ENCODE assay signal across 18 cellular contexts in the genomic region with DNA sequence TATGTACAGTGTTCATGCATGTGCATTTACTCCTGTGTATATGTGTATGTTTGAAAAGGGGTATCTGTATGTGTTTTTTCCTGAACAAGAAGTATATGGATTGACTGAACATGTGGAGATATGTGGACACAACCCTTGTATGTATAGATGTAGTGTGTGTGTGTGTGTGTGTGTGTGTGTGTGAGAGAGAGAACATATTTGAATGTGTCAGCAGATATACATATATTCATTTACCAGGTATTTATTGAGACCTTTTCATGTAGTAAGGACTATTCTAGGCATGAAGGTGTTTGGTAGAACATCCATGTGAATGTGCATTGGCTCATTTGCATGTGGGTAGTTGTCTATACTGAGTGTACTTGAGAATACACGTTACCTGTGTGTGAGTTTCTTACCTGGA.
"Had no signal": no experiment of that assay in that cellular context is flagged by ENCODE, and none has a peak within 500 bp of the region (broad histone marks: within the 10 kb centered on the region; RNA-seq: fewer than 3 reads in every experiment).

No MANE protein-coding gene starts in this region.

- H3K4me3 ChIP-seq: ascending aorta, coronary artery, left lung, suprapubic skin, transverse colon, vagina had no signal

- DNase-seq: activated CD8-positive, alpha-beta memory T cell treated with anti-CD3 and anti-CD28 coated beads for 24 hours; activated CD8-positive, alpha-beta memory T cell treated with anti-CD3 and anti-CD28 coated beads, Interleukin-2, amount 50 U/mL, for 48 hours; activated naive CD4-positive, alpha-beta T cell; left lung; occipital lobe; retina; stimulated activated CD8-positive, alpha-beta memory T cell treated with anti-CD3 and anti-CD28 coated beads, Interleukin-4, amount 100 ng/mL, for 48 hours; stimulated activated naive CD4-positive, alpha-beta T cell treated with Interleukin-2 at 50 U/mL for 16 hours; transverse colon had no signal

- H3K9me3 ChIP-seq: ascending aorta, left lung, suprapubic skin, transverse colon, vagina had no signal

- H3K27me3 ChIP-seq: ascending aorta, left lung, suprapubic skin, transverse colon, vagina had no signal

- H3K27me3 Mint-ChIP-seq: activated T-helper 17 cell treated with anti-CD3 and anti-CD28 coated beads, Interleukin-2, amount 50 U/mL, for 72 hours had no signal

- H3K4me3 Mint-ChIP-seq: activated T-helper 17 cell treated with anti-CD3 and anti-CD28 coated beads, Interleukin-2, amount 50 U/mL, for 72 hours; mesothelial cell of epicardium had no signal

- ATAC-seq: activated CD4-positive, CD25-positive, alpha-beta regulatory T cell treated with anti-CD3 and anti-CD28 coated beads, Interleukin-2, amount 50 U/mL, for 24 hours; activated T-helper 17 cell treated with anti-CD3 and anti-CD28 coated beads, Interleukin-2, amount 50 U/mL, for 72 hours; left lung had no signal

- H3K27ac ChIP-seq: ascending aorta, coronary artery, left lung, suprapubic skin, transverse colon, vagina had no signal

- FAIRE-seq: endometrium, frontal cortex had no signal

- H3K9me3 Mint-ChIP-seq: activated T-helper 17 cell treated with anti-CD3 and anti-CD28 coated beads, Interleukin-2, amount 50 U/mL, for 72 hours; mesothelial cell of epicardium had no signal
